ENCODE assay signal across 10 cellular contexts in the genomic region with DNA sequence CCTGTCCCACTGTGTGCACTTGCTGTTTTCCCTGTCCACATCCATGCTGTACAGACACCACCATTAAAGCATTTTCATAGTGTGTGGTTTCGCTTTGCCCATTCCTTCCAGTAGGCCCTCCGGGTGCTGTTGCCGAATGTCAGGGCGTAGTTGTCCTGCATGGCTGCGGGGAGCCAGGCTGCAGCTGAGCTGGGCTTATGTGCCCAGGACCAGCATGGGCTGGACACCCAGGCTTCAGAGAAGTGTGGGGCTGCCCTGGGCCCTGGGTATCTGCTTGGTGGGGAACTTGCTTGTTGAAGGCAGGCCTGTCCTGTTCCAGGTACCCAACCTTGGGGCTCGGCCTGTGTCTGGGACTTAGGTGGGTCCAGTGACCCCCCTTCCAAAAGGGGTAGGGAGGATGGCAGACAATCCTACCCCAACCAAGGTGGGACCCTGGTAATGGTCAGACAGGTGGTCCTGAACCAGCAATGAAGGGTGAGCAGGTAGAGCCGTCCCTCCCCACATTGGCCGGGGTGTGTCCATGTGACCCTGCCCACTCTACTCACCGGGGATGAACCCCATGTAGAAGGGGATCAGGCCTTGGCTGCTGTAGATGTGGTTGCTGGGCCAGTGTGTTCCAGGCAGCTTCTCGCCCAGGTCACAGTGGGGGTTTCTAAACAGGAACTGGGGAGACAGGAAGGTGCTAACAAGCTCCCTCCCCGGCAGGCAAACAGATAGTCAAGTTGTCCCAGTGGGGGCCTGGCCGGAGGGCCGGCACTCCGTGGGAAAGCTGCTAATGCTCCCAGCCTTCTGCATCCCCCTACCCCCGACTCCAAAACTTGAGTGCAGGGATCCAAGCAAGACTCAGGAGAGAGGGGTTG. TPM values are rescaled to one million over a fixed set of nuclear protein-coding genes. Genes with fewer than 3 reads are reported as not detected.
DNase-seq lines count a peak whose midpoint lies in the region; ATAC-seq, FAIRE-seq and TF ChIP-seq lines count a peak whose summit lies in the region.
"Had no signal": no experiment of that assay in that cellular context is flagged by ENCODE, and none has a peak within 500 bp of the region (broad histone marks: within the 10 kb centered on the region; RNA-seq: fewer than 3 reads in every experiment).

No MANE protein-coding gene starts in this region.

- H3K9me3 ChIP-seq in endothelial cell of umbilical vein (replicated peaks; ENCODE audit: control insufficient read depth, insufficient read depth, low read length), result no peaks in the 10 kb centered on the region

- TF ChIP-seq POLR2A in GM12892 (IDR thresholded peaks at IDR 0.05; ENCODE audit: low read depth, low read length), result peak; percentile 62
- TF ChIP-seq POLR2A in endothelial cell of umbilical vein (IDR thresholded peaks at IDR 0.05; ENCODE audit: low read depth, low read length), result peak; percentile 49

- H3K4me3 ChIP-seq in ACC112 (ENCODE audit: low read depth, low read length), result peak overlapping the region; percentile 99; the same call in 1 of the 2 replicates
- H3K4me3 ChIP-seq in endothelial cell of umbilical vein (replicated peaks in 1 of 3; ENCODE audit: insufficient read depth in 1 of 3, low read depth in 1 of 3, low read length in 3 of 3), result no peak overlapping the region

- H3K27ac ChIP-seq in ACC112 (ENCODE audit: low read depth, low read length), result no peak overlapping the region
- no peak overlapping the region for H3K27ac ChIP-seq in endothelial cell of umbilical vein (ENCODE audit: insufficient read depth, low read depth, low read length)
- H3K27ac ChIP-seq: coronary artery had no signal

- no TSS peak for BruUV-seq in endothelial cell of umbilical vein (replicated peaks; lab: Mats Ljungman, UMichigan)

- DNase-seq in GM12892 (ENCODE audit: insufficient read length) (no peak), RKO (ENCODE audit: low spot score) (peak; percentile 68), endothelial cell of umbilical vein (ENCODE audit: low read depth, low spot score) (no peak), germinal center (ENCODE audit: low spot score) (no peak), NCI-H446 treated with DMSO at 0.1 percent for 48 hours (lab: John Stamatoyannopoulos, UW) (no peak), head of caudate nucleus (no peak)
- DNase-seq: MM.1S had no signal

- CTCF ChIA-PET in endothelial cell of umbilical vein (lab: Charles Lee), result interaction anchor here (2.1 to 2.7 kb wide), 2 partner anchors 7 to 10 kb away, joined by 13 to 15 read pairs; a partner anchor contains a TSS

- H3K4me2 ChIP-seq in endothelial cell of umbilical vein (ENCODE audit: insufficient read depth, low read length), result no peak overlapping the region

- H3K27me3 ChIP-seq in ACC112 (ENCODE audit: insufficient read depth, low read length) (no peaks in the 10 kb centered on the region), endothelial cell of umbilical vein (ENCODE audit: control insufficient read depth in 2 of 2, insufficient read depth in 2 of 2, low read length in 2 of 2) (no peaks in the 10 kb centered on the region)

- POLR2A ChIA-PET in endothelial cell of umbilical vein (lab: Charles Lee), result interaction anchor here (0.5 to 5.0 kb wide), 3 partner anchors 9 to 659 kb away, joined by 3 to 66 read pairs (median 4); a partner anchor contains a TSS

- no peaks in the 10 kb centered on the region for H4K20me1 ChIP-seq in endothelial cell of umbilical vein (replicated peaks; ENCODE audit: control insufficient read depth, extremely low read depth, insufficient read depth, low read length)

- no peaks in the 10 kb centered on the region for H3K9me1 ChIP-seq in endothelial cell of umbilical vein (replicated peaks; ENCODE audit: control insufficient read depth, extremely low read depth, insufficient read depth, low read length)

- H3K36me3 ChIP-seq in ACC112 (ENCODE audit: insufficient read depth, low read length), result peaks cover 15% of the 10 kb centered on the region; the same call in 1 of the 2 replicates
- peaks cover 6 to 16% of the 10 kb centered on the region in 2 experiments for H3K36me3 ChIP-seq in endothelial cell of umbilical vein (ENCODE audit: control insufficient read depth in 2 of 2, extremely low read depth in 1 of 2, insufficient read depth in 2 of 2, low read length in 2 of 2)

- H3K4me1 ChIP-seq in ACC112 (ENCODE audit: control insufficient read depth, insufficient read depth, low read length, unreplicated experiment), result peaks cover 22% of the 10 kb centered on the region
- H3K4me1 ChIP-seq in endothelial cell of umbilical vein (ENCODE audit: control insufficient read depth, extremely low read depth, insufficient read depth, low read length), result peaks cover 13% of the 10 kb centered on the region

- H3K9ac ChIP-seq in endothelial cell of umbilical vein (replicated peaks; ENCODE audit: extremely low read depth, insufficient read depth, low read length), result no peak overlapping the region

- FAIRE-seq in GM12892 (lab: Jason Lieb, UNC), result no peak
- no peak for FAIRE-seq in endothelial cell of umbilical vein (lab: Jason Lieb, UNC)

- TF ChIP-seq CTCF in endothelial cell of umbilical vein (IDR thresholded peaks at IDR 0.05; ENCODE audit: extremely low read depth in 1 of 2, insufficient read depth in 1 of 2, low read depth in 1 of 2, low read length in 2 of 2), result no peak

- H3K79me2 ChIP-seq in ACC112 (ENCODE audit: control insufficient read depth, insufficient read depth, low read length, unreplicated experiment), result peaks cover 31% of the 10 kb centered on the region
- H3K79me2 ChIP-seq in endothelial cell of umbilical vein (ENCODE audit: control insufficient read depth, insufficient read depth, low read length), result peaks cover 24% of the 10 kb centered on the region

- dilution Hi-C loops in endothelial cell of umbilical vein (cut with MboI; ENCODE audit: extremely low pct_ligation_motif_present, low sequenced_read_pairs), result no loop called here

- intact Hi-C loops in endothelial cell of umbilical vein (cut with micrococcal nuclease), result no loop called here
- intact Hi-C loops in head of caudate nucleus (cut with DNase I), result no loop called here

- ATAC-seq in GM18517 (IDR thresholded peaks at IDR 0.05; ENCODE audit: unreplicated experiment), result no peak

- H2AFZ ChIP-seq in ACC112 (ENCODE audit: low read length, unreplicated experiment) (no peak overlapping the region), endothelial cell of umbilical vein (ENCODE audit: low read depth, low read length) (no peak overlapping the region)

TF ChIP-seq in endothelial cell of umbilical vein, 7 proteins besides CTCF, POLR2A, EP300 and RAD21 (continues in another document):
- no peak for TF ChIP-seq FOS (IDR thresholded peaks at IDR 0.05; ENCODE audit: borderline replicate concordance, insufficient read depth, low read length)

RNA-seq across cellular contexts. Expression of a gene that starts 2.8 kb away (rescaled TPM):
- polyA plus RNA-seq in GM12892 (2012; ENCODE audit: missing spikeins), result 96.6 TPM
- 546 and 558 TPM in 2 replicates for total RNA-seq in endothelial cell of umbilical vein
- polyA plus RNA-seq in endothelial cell of umbilical vein, result 418 and 439 TPM in 2 replicates
- 440 and 482 TPM in 2 replicates for polyA plus RNA-seq in endothelial cell of umbilical vein (2011; cell fraction: cytosol; rRNA removed)
- polyA plus RNA-seq in endothelial cell of umbilical vein (2011; cell fraction: nucleus; rRNA removed), result 302 and 352 TPM in 2 replicates
- 344 and 522 TPM in 2 replicates for polyA plus RNA-seq in endothelial cell of umbilical vein (2012)
- polyA minus RNA-seq in endothelial cell of umbilical vein, result 231 and 299 TPM in 2 replicates
- 405 TPM for polyA minus RNA-seq in endothelial cell of umbilical vein (2011; cell fraction: cytosol; rRNA and poly(A)+ RNA removed)
- polyA minus RNA-seq in endothelial cell of umbilical vein (2011; cell fraction: nucleus; rRNA and poly(A)+ RNA removed), result 104 and 126 TPM in 2 replicates

RNA-seq across cellular contexts. Expression of a gene that starts 7.2 kb away (rescaled TPM):
- 0.57 TPM for polyA plus RNA-seq in GM12892 (2012; ENCODE audit: missing spikeins)
- total RNA-seq in endothelial cell of umbilical vein, result not detected in 2 replicates
- polyA plus RNA-seq in endothelial cell of umbilical vein, result not detected in 2 replicates
- not detected in 2 replicates for polyA plus RNA-seq in endothelial cell of umbilical vein (2011; cell fraction: cytosol; rRNA removed)
- not detected in 2 replicates for polyA plus RNA-seq in endothelial cell of umbilical vein (2011; cell fraction: nucleus; rRNA removed)
- 0.31 TPM in 1 of 2 replicates, not detected in the other for polyA plus RNA-seq in endothelial cell of umbilical vein (2012)
- polyA minus RNA-seq in endothelial cell of umbilical vein, result not detected in 2 replicates
- polyA minus RNA-seq in endothelial cell of umbilical vein (2011; cell fraction: cytosol; rRNA and poly(A)+ RNA removed), result not detected
- not detected in 2 replicates for polyA minus RNA-seq in endothelial cell of umbilical vein (2011; cell fraction: nucleus; rRNA and poly(A)+ RNA removed)

RNA-seq across cellular contexts. Expression of a gene that starts 11.3 kb away (rescaled TPM):
- polyA plus RNA-seq in GM12892 (2012; ENCODE audit: missing spikeins), result 21.8 TPM
- 70.2 and 76.1 TPM in 2 replicates for total RNA-seq in endothelial cell of umbilical vein
- polyA plus RNA-seq in endothelial cell of umbilical vein, result 61.8 and 62.3 TPM in 2 replicates
- 58.8 and 77.9 TPM in 2 replicates for polyA plus RNA-seq in endothelial cell of umbilical vein (2011; cell fraction: cytosol; rRNA removed)
- polyA plus RNA-seq in endothelial cell of umbilical vein (2011; cell fraction: nucleus; rRNA removed), result 68.2 and 70.6 TPM in 2 replicates
- polyA plus RNA-seq in endothelial cell of umbilical vein (2012), result 63.3 and 64.5 TPM in 2 replicates
- polyA minus RNA-seq in endothelial cell of umbilical vein, result 33.7 and 42.3 TPM in 2 replicates
- 77.9 TPM for polyA minus RNA-seq in endothelial cell of umbilical vein (2011; cell fraction: cytosol; rRNA and poly(A)+ RNA removed)
- polyA minus RNA-seq in endothelial cell of umbilical vein (2011; cell fraction: nucleus; rRNA and poly(A)+ RNA removed), result 14.0 and 17.6 TPM in 2 replicates

RNA-seq across cellular contexts. Expression of a gene that starts 13.2 kb away (rescaled TPM):
- not detected for polyA plus RNA-seq in GM12892 (2012; ENCODE audit: missing spikeins)
- total RNA-seq in endothelial cell of umbilical vein, result not detected in 2 replicates
- polyA plus RNA-seq in endothelial cell of umbilical vein, result not detected in 2 replicates
- not detected in 2 replicates for polyA plus RNA-seq in endothelial cell of umbilical vein (2011; cell fraction: cytosol; rRNA removed)
- not detected in 2 replicates for polyA plus RNA-seq in endothelial cell of umbilical vein (2011; cell fraction: nucleus; rRNA removed)
- polyA plus RNA-seq in endothelial cell of umbilical vein (2012), result 0.15 TPM in 1 of 2 replicates, not detected in the other
- not detected in 2 replicates for polyA minus RNA-seq in endothelial cell of umbilical vein
- polyA minus RNA-seq in endothelial cell of umbilical vein (2011; cell fraction: cytosol; rRNA and poly(A)+ RNA removed), result 0.41 TPM
- polyA minus RNA-seq in endothelial cell of umbilical vein (2011; cell fraction: nucleus; rRNA and poly(A)+ RNA removed), result not detected in 2 replicates

RNA-seq across cellular contexts. Expression of a gene that starts 16.6 kb away (rescaled TPM):
- not detected for polyA plus RNA-seq in GM12892 (2012; ENCODE audit: missing spikeins)
- total RNA-seq in endothelial cell of umbilical vein, result not detected in 2 replicates
- polyA plus RNA-seq in endothelial cell of umbilical vein, result not detected in 2 replicates
- polyA plus RNA-seq in endothelial cell of umbilical vein (2011; cell fraction: cytosol; rRNA removed), result not detected in 2 replicates
- polyA plus RNA-seq in endothelial cell of umbilical vein (2011; cell fraction: nucleus; rRNA removed), result not detected in 2 replicates
- polyA plus RNA-seq in endothelial cell of umbilical vein (2012), result 0.09 and 0.11 TPM in 2 replicates
- not detected in 2 replicates for polyA minus RNA-seq in endothelial cell of umbilical vein
- not detected for polyA minus RNA-seq in endothelial cell of umbilical vein (2011; cell fraction: cytosol; rRNA and poly(A)+ RNA removed)
- not detected in 2 replicates for polyA minus RNA-seq in endothelial cell of umbilical vein (2011; cell fraction: nucleus; rRNA and poly(A)+ RNA removed)
